In genomic region chr17:32276217-32276616, GRCh38 we compare ENCODE assay signal across 15 cellular contexts.
A peak's percentile ranks its signal among the peaks of the same experiment; 100 is the strongest.
DNase-seq lines count a peak whose midpoint lies in the region; ATAC-seq lines count a peak whose summit lies in the region.
"Had no signal": no experiment of that assay in that cellular context is flagged by ENCODE, and none has a peak within 500 bp of the region (broad histone marks: within the 10 kb centered on the region; RNA-seq: fewer than 3 reads in every experiment).

No MANE protein-coding gene starts in this region.

- H3K9me3 Mint-ChIP-seq in effector memory CD8-positive, alpha-beta T cell, result no peaks in the 10 kb centered on the region
- H3K9me3 Mint-ChIP-seq: activated CD4-positive, alpha-beta T cell treated with anti-CD3 and anti-CD28 coated beads, Interleukin-2, amount 10 ng/mL, durations not matched to agents 24 days and 14 days had no signal

- H3K27me3 Mint-ChIP-seq in effector memory CD8-positive, alpha-beta T cell, result peaks cover 13 to 38% of the 10 kb centered on the region in 2 donors

- H3K4me3 Mint-ChIP-seq in effector memory CD8-positive, alpha-beta T cell, result no peak overlapping the region
- H3K4me3 Mint-ChIP-seq: activated CD4-positive, alpha-beta T cell treated with anti-CD3 and anti-CD28 coated beads, Interleukin-2, amount 10 ng/mL, durations not matched to agents 24 days and 14 days had no signal

- H3K27ac Mint-ChIP-seq in effector memory CD8-positive, alpha-beta T cell, result no peak overlapping the region
- H3K27ac Mint-ChIP-seq: activated CD4-positive, alpha-beta T cell treated with anti-CD3 and anti-CD28 coated beads, Interleukin-2, amount 10 ng/mL, durations not matched to agents 24 days and 14 days had no signal

- no peaks in the 10 kb centered on the region for H3K36me3 Mint-ChIP-seq in effector memory CD8-positive, alpha-beta T cell (ENCODE audit: insufficient read depth)

- no peaks in the 10 kb centered on the region for H3K4me1 Mint-ChIP-seq in effector memory CD8-positive, alpha-beta T cell (ENCODE audit: low read depth in 2 of 2)
- H3K4me1 Mint-ChIP-seq: activated CD4-positive, alpha-beta T cell treated with anti-CD3 and anti-CD28 coated beads, Interleukin-2, amount 10 ng/mL, durations not matched to agents 24 days and 14 days had no signal

- DNase-seq in SIG-M5 treated with dmso at 0.1 percent for 504 hours (lab: John Stamatoyannopoulos, UW; ENCODE audit: unreplicated experiment), result peak; percentile 75
- DNase-seq in SIG-M5 (lab: John Stamatoyannopoulos, UW), result no peak
- peak; percentile 21 for DNase-seq in NAMALWA (ENCODE audit: low spot score)
- no peak for DNase-seq in effector memory CD8-positive, alpha-beta T cell
- no peak for DNase-seq in hippocampal formation (lab: John Stamatoyannopoulos, UW)
- no peak for DNase-seq in stimulated activated naive CD4-positive, alpha-beta T cell treated with Interleukin-2 at 50 U/mL for 16 hours (lab: John Stamatoyannopoulos, UW)
- DNase-seq: activated CD4-positive, alpha-beta T cell treated with anti-CD3 and anti-CD28 coated beads, Interleukin-2, amount 10 ng/mL, durations not matched to agents 24 days and 14 days; activated T-cell treated with anti-CD3 and anti-CD28 coated beads, Interleukin-2, amount 50 U/mL, for 48 hours; IMR-90; NCI-H1436 treated with DMSO at 0.1 percent for 48 hours; stimulated activated naive CD4-positive, alpha-beta T cell; T-helper 9 cell; upper lobe of right lung had no signal

- peak; percentile 12 for ATAC-seq in effector memory CD8-positive, alpha-beta T cell (replicated peaks)
- ATAC-seq in GM18909 (IDR thresholded peaks at IDR 0.05; ENCODE audit: poor library complexity, unreplicated experiment) (no peak), HG02588 (IDR thresholded peaks at IDR 0.05; ENCODE audit: unreplicated experiment) (no peak)
- ATAC-seq: upper lobe of right lung had no signal

Comparison
In these comparisons a context has a peak if more than half of its experiments do, and no peak if none do; other contexts are left out.
1. DNase-seq: peak in SIG-M5 treated with dmso at 0.1 percent for 504 hours (single experiment) and NAMALWA (single experiment); none in SIG-M5 (single experiment), effector memory CD8-positive, alpha-beta T cell (0 of 3), hippocampal formation (0 of 2) and stimulated activated naive CD4-positive, alpha-beta T cell treated with Interleukin-2 at 50 U/mL for 16 hours (single experiment).